In the genomic region with DNA sequence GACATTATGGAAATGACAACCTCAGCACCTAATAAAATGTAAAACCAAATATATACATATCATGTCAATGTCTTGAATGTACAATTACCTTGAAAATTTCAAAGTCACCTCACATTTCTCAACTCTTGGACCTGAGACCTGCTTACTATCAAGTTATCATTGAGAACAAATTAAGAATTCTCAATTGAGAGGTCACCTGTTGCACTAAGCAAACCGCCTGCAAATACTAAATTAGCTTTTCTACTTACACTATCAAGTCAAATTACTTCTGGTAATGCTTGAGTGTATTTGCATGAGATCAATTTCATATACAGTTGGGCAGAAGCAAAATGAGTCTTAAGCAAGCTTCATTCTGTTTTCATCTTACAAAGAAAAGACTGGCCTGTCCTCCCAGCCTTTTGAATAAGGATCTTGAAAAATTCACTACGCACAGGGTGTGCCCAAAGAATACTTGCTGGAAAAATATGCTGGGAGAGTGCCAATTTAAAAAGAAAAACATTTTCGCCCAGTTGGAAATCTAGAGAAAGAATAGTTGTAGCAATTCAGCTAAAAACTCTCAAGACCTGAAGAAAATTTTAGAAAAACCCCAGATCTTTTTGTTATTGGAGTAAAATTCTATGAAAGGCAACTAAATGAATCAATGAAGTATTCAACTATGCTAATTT, we compare ENCODE assay signal across 1 cellular context.
TF ChIP-seq lines count a peak whose summit lies in the region.

No MANE protein-coding gene starts in this region.

TF ChIP-seq in IMR-90, 13 proteins besides CTCF, POLR2A, EP300 and RAD21:
- no peak for TF ChIP-seq RFX5 (IDR thresholded peaks at IDR 0.05; ENCODE audit: low read depth, low read length)
- TF ChIP-seq NFE2L2 (IDR thresholded peaks at IDR 0.05; ENCODE audit: low read depth, low read length): no peak
